35 cellular contexts compared by ENCODE assay signal in the genomic region with DNA sequence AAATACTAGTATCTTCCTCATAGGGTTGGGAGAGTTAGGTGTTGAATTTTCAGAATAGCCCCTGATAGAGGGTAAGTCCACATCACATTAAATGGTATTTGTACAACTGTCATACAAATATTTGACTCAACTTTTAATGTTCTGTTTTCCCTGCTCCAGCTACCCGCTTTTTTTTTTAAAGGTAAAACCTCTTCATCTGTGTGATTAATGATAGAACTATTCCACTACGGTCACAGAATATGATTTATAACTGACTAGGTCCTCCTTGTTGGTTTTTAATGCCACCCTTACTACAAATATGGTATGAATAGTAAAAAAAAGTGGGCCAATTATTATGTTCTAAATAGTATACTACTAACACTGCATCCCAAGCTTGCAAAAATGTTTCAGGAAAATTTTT.
"Had no signal": no experiment of that assay in that cellular context is flagged by ENCODE, and none has a peak within 500 bp of the region (broad histone marks: within the 10 kb centered on the region; RNA-seq: fewer than 3 reads in every experiment).

No MANE protein-coding gene starts in this region.

- H3K9me3 Mint-ChIP-seq: activated CD4-positive, alpha-beta memory T cell treated with anti-CD3 and anti-CD28 coated beads, Interleukin-2, amount 10 ng/mL, durations not matched to agents 7 days and 5 days; activated CD4-positive, alpha-beta T cell treated with anti-CD3 and anti-CD28 coated beads, Interleukin-2, amount 10 ng/mL, durations not matched to agents 7 days and 5 days; activated naive CD8-positive, alpha-beta T cell treated with anti-CD3 and anti-CD28 coated beads for 36 hours; activated T-cell treated with anti-CD3 and anti-CD28 coated beads, Interleukin-2, amount 50 U/mL, for 4 hours; activated T-cell treated with anti-CD3 and anti-CD28 coated beads, Interleukin-2, amount 50 U/mL, for 72 hours; activated T-helper 1 cell treated with anti-CD3 and anti-CD28 coated beads, Interleukin-12 subunit alpha, Interleukin-12 subunit beta, Interleukin-2, Interleukin-4 antibody, amounts not matched to agents 30 ng/mL and 10 ng/mL and 1 ng/mL, durations not matched to agents 14 hours and 24 hours and 36 hours; activated T-helper 17 cell treated with anti-CD3 and anti-CD28 coated beads, Interleukin-2, amount 50 U/mL, for 72 hours; T-helper 1 cell treated with Interleukin-12 subunit alpha and Interleukin-12 subunit beta and Interleukin-4 antibody, amounts not matched to agents 30 μg/mL and 1 μg/mL, for 36 hours; T-helper 2 cell treated with Interferon-gamma antibody and Interleukin-4, amounts not matched to agents 5 μg/mL and 100 μg/mL, for 36 hours; WTC11 had no signal

- H3K27ac Mint-ChIP-seq: activated CD4-positive, alpha-beta memory T cell treated with anti-CD3 and anti-CD28 coated beads, Interleukin-2, amount 10 ng/mL, durations not matched to agents 7 days and 5 days; activated CD4-positive, alpha-beta T cell treated with anti-CD3 and anti-CD28 coated beads for 36 hours; activated CD4-positive, alpha-beta T cell treated with anti-CD3 and anti-CD28 coated beads, Interleukin-2, amount 10 ng/mL, durations not matched to agents 7 days and 5 days; activated naive CD4-positive, alpha-beta T cell treated with anti-CD3 and anti-CD28 coated beads for 36 hours; activated naive CD4-positive, alpha-beta T cell treated with anti-CD3 and anti-CD28 coated beads, Interleukin-2, amount 50 U/mL, for 72 hours; activated naive CD8-positive, alpha-beta T cell treated with anti-CD3 and anti-CD28 coated beads for 36 hours; activated T-cell treated with anti-CD3 and anti-CD28 coated beads, Interleukin-2, amount 50 U/mL, for 72 hours; activated T-helper 1 cell treated with anti-CD3 and anti-CD28 coated beads, Interleukin-12 subunit alpha, Interleukin-12 subunit beta, Interleukin-2, Interleukin-4 antibody, amounts not matched to agents 30 ng/mL and 10 ng/mL and 1 ng/mL, durations not matched to agents 14 hours and 24 hours and 36 hours; activated T-helper 17 cell treated with anti-CD3 and anti-CD28 coated beads, Interleukin-2, amount 50 U/mL, for 72 hours; T-helper 1 cell treated with Interleukin-12 subunit alpha and Interleukin-12 subunit beta and Interleukin-4 antibody, amounts not matched to agents 30 μg/mL and 1 μg/mL, for 36 hours; T-helper 2 cell treated with Interferon-gamma antibody and Interleukin-4, amounts not matched to agents 5 μg/mL and 100 μg/mL, for 36 hours; WTC11 had no signal

- H3K4me3 Mint-ChIP-seq: activated CD4-positive, alpha-beta memory T cell treated with anti-CD3 and anti-CD28 coated beads, Interleukin-2, amount 10 ng/mL, durations not matched to agents 7 days and 5 days; activated CD4-positive, alpha-beta T cell treated with anti-CD3 and anti-CD28 coated beads for 36 hours; activated CD4-positive, alpha-beta T cell treated with anti-CD3 and anti-CD28 coated beads, Interleukin-2, amount 10 ng/mL, durations not matched to agents 7 days and 5 days; activated naive CD4-positive, alpha-beta T cell treated with anti-CD3 and anti-CD28 coated beads for 36 hours; activated naive CD8-positive, alpha-beta T cell treated with anti-CD3 and anti-CD28 coated beads for 36 hours; activated T-cell treated with anti-CD3 and anti-CD28 coated beads, Interleukin-2, amount 50 U/mL, for 4 hours; activated T-cell treated with anti-CD3 and anti-CD28 coated beads, Interleukin-2, amount 50 U/mL, for 72 hours; activated T-helper 1 cell treated with anti-CD3 and anti-CD28 coated beads, Interleukin-12 subunit alpha, Interleukin-12 subunit beta, Interleukin-2, Interleukin-4 antibody, amounts not matched to agents 30 ng/mL and 10 ng/mL and 1 ng/mL, durations not matched to agents 14 hours and 24 hours and 36 hours; activated T-helper 17 cell treated with anti-CD3 and anti-CD28 coated beads, Interleukin-2, amount 50 U/mL, for 72 hours; T-helper 1 cell treated with Interleukin-12 subunit alpha and Interleukin-12 subunit beta and Interleukin-4 antibody, amounts not matched to agents 30 μg/mL and 1 μg/mL, for 36 hours; T-helper 2 cell treated with Interferon-gamma antibody and Interleukin-4, amounts not matched to agents 5 μg/mL and 100 μg/mL, for 36 hours; WTC11 had no signal

- H3K27ac ChIP-seq: adrenal gland, body of pancreas, brain microvascular endothelial cell, breast epithelium, WERI-Rb-1 had no signal

- H3K4me3 ChIP-seq: adrenal gland, body of pancreas, breast epithelium had no signal

- ATAC-seq: activated CD4-positive, alpha-beta T cell treated with anti-CD3 and anti-CD28 coated beads for 36 hours; activated CD4-positive, CD25-positive, alpha-beta regulatory T cell treated with anti-CD3 and anti-CD28 coated beads, Interleukin-2, amount 50 U/mL, for 24 hours; activated naive CD4-positive, alpha-beta T cell treated with anti-CD3 and anti-CD28 coated beads, Interleukin-2, amount 50 U/mL, for 72 hours; activated T-cell treated with anti-CD3 and anti-CD28 coated beads, Interleukin-2, amount 50 U/mL, for 4 hours; activated T-cell treated with anti-CD3 and anti-CD28 coated beads, Interleukin-2, amount 50 U/mL, for 72 hours; activated T-helper 17 cell treated with anti-CD3 and anti-CD28 coated beads, Interleukin-2, amount 50 U/mL, for 72 hours; body of pancreas; WTC11 had no signal

- H3K27me3 ChIP-seq: adrenal gland, body of pancreas, brain microvascular endothelial cell, breast epithelium had no signal

- H3K4me1 Mint-ChIP-seq: activated CD4-positive, alpha-beta memory T cell treated with anti-CD3 and anti-CD28 coated beads, Interleukin-2, amount 10 ng/mL, durations not matched to agents 7 days and 5 days; activated CD4-positive, alpha-beta T cell treated with anti-CD3 and anti-CD28 coated beads for 36 hours; activated CD4-positive, alpha-beta T cell treated with anti-CD3 and anti-CD28 coated beads, Interleukin-2, amount 10 ng/mL, durations not matched to agents 7 days and 5 days; activated naive CD8-positive, alpha-beta T cell treated with anti-CD3 and anti-CD28 coated beads for 36 hours; activated T-helper 17 cell treated with anti-CD3 and anti-CD28 coated beads, Interleukin-2, amount 50 U/mL, for 72 hours; WTC11 had no signal

- H3K36me3 Mint-ChIP-seq: activated naive CD4-positive, alpha-beta T cell treated with anti-CD3 and anti-CD28 coated beads, Interleukin-2, amount 50 U/mL, for 72 hours; activated naive CD8-positive, alpha-beta T cell treated with anti-CD3 and anti-CD28 coated beads for 36 hours; WTC11 had no signal

- DNase-seq: activated CD4-positive, alpha-beta memory T cell treated with anti-CD3 and anti-CD28 coated beads, Interleukin-2, amount 10 ng/mL, durations not matched to agents 7 days and 5 days; activated CD4-positive, alpha-beta T cell treated with anti-CD3 and anti-CD28 coated beads for 1 hour; activated CD4-positive, alpha-beta T cell treated with anti-CD3 and anti-CD28 coated beads for 36 hours; activated CD4-positive, alpha-beta T cell treated with anti-CD3 and anti-CD28 coated beads for 48 hours; activated CD4-positive, alpha-beta T cell treated with anti-CD3 and anti-CD28 coated beads, Interleukin-2, amount 10 ng/mL, durations not matched to agents 7 days and 5 days; activated CD4-positive, alpha-beta T cell treated with anti-CD3 and anti-CD28 coated beads, Interleukin-2, amount 50 U/mL, for 48 hours; activated CD4-positive, CD25-positive, alpha-beta regulatory T cell; activated CD8-positive, alpha-beta memory T cell treated with anti-CD3 and anti-CD28 coated beads, Interleukin-2, amount 50 U/mL, for 4 hours; activated effector memory CD4-positive, alpha-beta T cell treated with anti-CD3 and anti-CD28 coated beads, Interleukin-2, amount 50 U/mL, for 16 hours; activated gamma-delta T cell treated with Interleukin-2 at 50 U/mL for 16 hours; activated naive CD4-positive, alpha-beta T cell; activated naive CD4-positive, alpha-beta T cell treated with anti-CD3 and anti-CD28 coated beads for 36 hours; activated naive CD4-positive, alpha-beta T cell treated with anti-CD3 and anti-CD28 coated beads, Interleukin-2, amount 50 U/mL, for 16 hours; activated naive CD8-positive, alpha-beta T cell treated with anti-CD3 and anti-CD28 coated beads for 36 hours; activated T-cell treated with anti-CD3 and anti-CD28 coated beads for 4 hours; activated T-cell treated with anti-CD3 and anti-CD28 coated beads, Interleukin-2, amount 50 U/mL, for 1 hour; activated T-cell treated with anti-CD3 and anti-CD28 coated beads, Interleukin-2, amount 50 U/mL, for 4 hours; activated T-cell treated with anti-CD3 and anti-CD28 coated beads, Interleukin-2, amount 50 U/mL, for 72 hours; adrenal gland; amniotic stem cell; aorta; body of pancreas; brain microvascular endothelial cell; central memory CD4-positive, alpha-beta T cell; T-helper 2 cell; T-helper 9 cell; WERI-Rb-1 had no signal

- H3K36me3 ChIP-seq: adrenal gland, brain microvascular endothelial cell, breast epithelium, WERI-Rb-1 had no signal

- H3K4me1 ChIP-seq: body of pancreas, breast epithelium had no signal

- H3K9me3 ChIP-seq: adrenal gland, body of pancreas, breast epithelium had no signal
